17 cellular contexts compared by ENCODE assay signal in the genomic region with DNA sequence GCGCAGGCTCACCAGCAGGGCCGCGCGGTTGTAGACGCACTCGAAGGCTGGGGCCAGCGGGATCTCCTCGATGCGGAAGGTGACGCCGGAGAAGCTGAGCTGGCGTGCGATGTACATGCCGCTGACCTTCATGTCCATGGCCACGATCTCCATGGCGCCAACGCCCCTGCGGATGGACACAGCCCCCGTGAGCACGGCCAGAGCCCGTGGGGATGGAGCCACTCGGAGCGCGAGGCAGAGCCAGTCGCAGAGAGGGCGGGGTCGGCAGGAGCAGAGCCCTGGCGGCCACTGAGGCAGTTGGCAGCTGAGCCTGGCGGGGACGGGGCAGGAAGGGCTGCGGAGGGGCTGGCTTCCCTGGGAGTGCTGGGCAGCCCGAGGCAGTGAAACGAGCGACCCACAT. TPM values are rescaled to one million over a fixed set of nuclear protein-coding genes. Genes with fewer than 3 reads are reported as not detected.
A peak's percentile ranks its signal among the peaks of the same experiment; 100 is the strongest.
DNase-seq lines count a peak whose midpoint lies in the region; ATAC-seq, FAIRE-seq and TF ChIP-seq lines count a peak whose summit lies in the region.
"Had no signal": no experiment of that assay in that cellular context is flagged by ENCODE, and none has a peak within 500 bp of the region (broad histone marks: within the 10 kb centered on the region; RNA-seq: fewer than 3 reads in every experiment).

No MANE protein-coding gene starts in this region.

- no peaks in the 10 kb centered on the region; the same call in 2 of the 3 replicates for H3K79me2 ChIP-seq in K562 (ENCODE audit: control insufficient read depth, insufficient read depth, low read length)

- no peak overlapping the region for H3K4me2 ChIP-seq in K562 (ENCODE audit: insufficient read depth, low read length)

- H3K27me3 ChIP-seq in K562 (ENCODE audit: control insufficient read depth in 2 of 2, insufficient read depth in 2 of 2, low read length in 2 of 2) (no peaks in the 10 kb centered on the region), spleen (replicated peaks in 1 of 7) (no peaks in the 10 kb centered on the region)

- no peak for FAIRE-seq in K562 (lab: Jason Lieb, UNC)
- FAIRE-seq: GM12878, GM19239, H1 had no signal

- H3K9ac ChIP-seq in K562 (ENCODE audit: insufficient read depth in 1 of 2, low read depth in 2 of 2, low read length in 2 of 2) = no peak overlapping the region

- H2AFZ ChIP-seq in K562 (ENCODE audit: low read depth, low read length) = no peak overlapping the region

- H3K4me3 ChIP-seq in HEK293 (ENCODE audit: low read depth, low read length) = no peak overlapping the region
- H3K4me3 ChIP-seq in K562 = no peak overlapping the region
- H3K4me3 ChIP-seq in spleen = no peak overlapping the region
- H3K4me3 ChIP-seq: GM12878, HAP-1 had no signal

- H3K9me1 ChIP-seq in K562 (ENCODE audit: control insufficient read depth, insufficient read depth, low read length) = no peaks in the 10 kb centered on the region

- CTCF ChIA-PET in HEK293 (lab: Yijun Ruan, JAX) = no interaction called here
- CTCF ChIA-PET in K562 (lab: Yijun Ruan, JAX; ENCODE audit: low intra/inter-chr PET ratio) = no interaction called here

- BruUV-seq in K562 (replicated peaks; lab: Mats Ljungman, UMichigan) = no TSS peak

- no peak overlapping the region for H3K27ac ChIP-seq in HEK293 (ENCODE audit: extremely low read depth, low read depth, low read length)
- no peak overlapping the region for H3K27ac ChIP-seq in K562 (ENCODE audit: extremely low read depth, low read depth, low read length)
- H3K27ac ChIP-seq in spleen = peak overlapping the region in 1 of 8 donors; percentile 33
- H3K27ac ChIP-seq: HL-60 had no signal

- 96% methylated on average over 23 of the region's 34 CpGs for WGBS in K562 (ENCODE audit: insufficient coverage, low coverage, missing lambda C conversion rate)
- 90 to 94% (median 93%) methylated on average over 34 of the region's 34 CpGs for WGBS in spleen, 5 donors

- POLR2A ChIA-PET in HEK293 (lab: Yijun Ruan, JAX) (no interaction called here), K562 (lab: Yijun Ruan, JAX) (no interaction called here)

- no peak for TF ChIP-seq RAD21 in K562 (CRISPR knock-in tag; conservative IDR thresholded peaks at IDR 0.05 in 1 of 2, IDR thresholded peaks at IDR 0.05 in 1 of 2)

- no peaks in the 10 kb centered on the region for H3K4me1 ChIP-seq in HEK293 (ENCODE audit: control insufficient read depth, insufficient read depth, low read length)
- peaks cover 3 to 53% of the 10 kb centered on the region in 2 experiments; a peak in 3 of 5 replicates for H3K4me1 ChIP-seq in K562 (replicated peaks in 1 of 2; ENCODE audit: control insufficient read depth in 2 of 2, insufficient read depth in 2 of 2, low read length in 2 of 2)
- peaks cover 1 to 55% (median 20%) of the 10 kb centered on the region in 6 donors for H3K4me1 ChIP-seq in spleen
- H3K4me1 ChIP-seq: HAP-1 had no signal

- intact Hi-C loops in left cardiac atrium (cut with DNase I) (loop anchor here (5.0 kb wide), 2 partner anchors 63 to 73 kb away; no protein-coding TSS in a partner anchor), Right ventricle myocardium superior (cut with DNase I) (no loop called here), K562 (cut with micrococcal nuclease) (no loop called here), spleen (cut with DNase I; ENCODE audit: low total_unique reads) (no loop called here)

- ATAC-seq in left cardiac atrium (no peak), Right ventricle myocardium superior (ENCODE audit: poor library complexity) (no peak), K562 (no peak)
- ATAC-seq: GM12878 had no signal

- H3K9me3 ChIP-seq in HEK293 (ENCODE audit: control insufficient read depth, insufficient read depth, low read depth, low read length) (no peaks in the 10 kb centered on the region), K562 (replicated peaks; ENCODE audit: control insufficient read depth, insufficient read depth, low read depth, low read length) (no peaks in the 10 kb centered on the region), spleen (no peaks in the 10 kb centered on the region)
- H3K9me3 ChIP-seq: HAP-1 had no signal

- TF ChIP-seq EP300 in K562 (IDR thresholded peaks at IDR 0.05; ENCODE audit: low read length) = no peak

- DNase-seq in left cardiac atrium (peak; percentile 24), Right ventricle myocardium superior (no peak), K562 (ENCODE audit: extremely low read depth in 1 of 4, low spot score in 3 of 4) (no peak), spleen (peak; percentile 79), GM13976 (ENCODE audit: low spot score) (no peak), LoVo (ENCODE audit: low spot score) (no peak)
- DNase-seq: ACHN; C1 segment of cervical spinal cord; CD4-positive, alpha-beta memory T cell; DMS79; HFFc6 had no signal

- no peak for TF ChIP-seq POLR2A in K562 (conservative IDR thresholded peaks at IDR 0.05)
- no peak for TF ChIP-seq POLR2A in spleen (IDR thresholded peaks at IDR 0.05)

- in situ Hi-C loops in K562 (cut with MboI) = no loop called here
- in situ Hi-C loops in GM13976 (cut with MboI; ENCODE audit: low sequenced_read_pairs, unreplicated experiment) = no loop called here

- peaks cover 7 to 53% of the 10 kb centered on the region in 2 experiments; a peak in 2 of 3 replicates for H3K36me3 ChIP-seq in HEK293 (ENCODE audit: control insufficient read depth in 2 of 2, insufficient read depth in 1 of 2, low read length in 2 of 2)
- H3K36me3 ChIP-seq in K562 (ENCODE audit: control insufficient read depth, insufficient read depth, low read length) = peaks cover 86% of the 10 kb centered on the region; the same call in 2 of the 3 replicates
- H3K36me3 ChIP-seq in spleen = peaks cover 11 to 100% (median 99%) of the 10 kb centered on the region in 6 donors

- TF ChIP-seq CTCF in HEK293 (tag by site-specific recombination; IDR thresholded peaks at IDR 0.05) (no peak), K562 (IDR thresholded peaks at IDR 0.05 in 2 of 3, conservative IDR thresholded peaks at IDR 0.05 in 1 of 3; ENCODE audit: insufficient read depth in 2 of 3, low read depth in 1 of 3, low read length in 3 of 3) (no peak), spleen (IDR thresholded peaks at IDR 0.05 in 8 of 11, conservative IDR thresholded peaks at IDR 0.05 in 3 of 11) (no peak), GM13976 (IDR thresholded peaks at IDR 0.05; ENCODE audit: borderline replicate concordance, control extremely low read depth, extremely low read depth, insufficient read depth, missing control alignments) (no peak)

- H4K20me1 ChIP-seq in K562 (replicated peaks; ENCODE audit: control insufficient read depth, insufficient read depth, low read length) = no peaks in the 10 kb centered on the region; the same call in 1 of the 2 replicates

RNA-seq across cellular contexts. Expression of gene GPX4, which starts 15.2 kb away (rescaled TPM):
- 100 to 1,000 TPM; 378 to 432 TPM for total RNA-seq in left cardiac atrium
- 345 TPM for total RNA-seq in Right ventricle myocardium superior
- total RNA-seq in K562 (2011; cell fraction: chromatin; rRNA removed; ENCODE audit: low replicate concordance) = 61.5 and 154 TPM in 2 replicates
- total RNA-seq in K562 (2011; cell fraction: nucleolus; rRNA removed) = 171 and 189 TPM in 2 replicates
- 129 and 161 TPM in 2 replicates for total RNA-seq in K562 (2011; cell fraction: nucleoplasm; rRNA removed)
- 639 and 643 TPM in 2 replicates for total RNA-seq in K562 (2014; rRNA removed)
- 131 and 209 TPM in 2 replicates for total RNA-seq in K562 (2014; rRNA removed; fragmentation: Illumina TruSeq; extraction: Trizol)
- 349 and 395 TPM in 2 replicates for total RNA-seq in K562 (2015; rRNA removed; fragmentation: Illumina TruSeq; extraction: Trizol)
- 383 and 392 TPM in 2 replicates for total RNA-seq in K562 (2021)
- polyA plus RNA-seq in K562 (2011; rRNA removed) = 223 and 286 TPM in 2 replicates
- polyA plus RNA-seq in K562 (2011; cell fraction: cytosol; rRNA removed) = 531 and 777 TPM in 2 replicates
- 389 and 485 TPM in 2 replicates for polyA plus RNA-seq in K562 (2011; cell fraction: nucleus; rRNA removed)
- polyA plus RNA-seq in K562 (2012) = 659 and 746 TPM in 2 replicates
- 434 and 536 TPM in 2 replicates for polyA plus RNA-seq in K562 (2014; fragmentation: Illumina TruSeq; extraction: Trizol)
- 100 to 1,000 TPM in 1 of 2 experiments, 10 to 100 TPM in 1; 61.4 to 125 TPM for polyA plus RNA-seq in K562 (2014; fragmentation: Nextera tagmentation; extraction: Ambion mirVana)
- 661 and 856 TPM in 2 replicates for polyA plus RNA-seq in K562 (2014; rRNA removed)
- polyA minus RNA-seq in K562 (2011; rRNA and poly(A)+ RNA removed) = 117 and 134 TPM in 2 replicates
- 191 and 300 TPM in 2 replicates for polyA minus RNA-seq in K562 (2011; cell fraction: cytosol; rRNA and poly(A)+ RNA removed)
- polyA minus RNA-seq in K562 (2011; cell fraction: nucleus; rRNA and poly(A)+ RNA removed) = 54.3 and 64.1 TPM in 2 replicates
- total RNA-seq in spleen = 100 to 1,000 TPM; 138 to 275 (median 216) TPM
- polyA plus RNA-seq in spleen = 100 to 1,000 TPM; 480 to 562 (median 522) TPM

RNA-seq across cellular contexts. Expression of gene POLR2E, which starts 23.8 kb away (rescaled TPM):
- total RNA-seq in left cardiac atrium (100 to 1,000 TPM; 142 to 143 TPM), Right ventricle myocardium superior (146 TPM), K562 (2014; rRNA removed) (297 and 441 TPM in 2 replicates), K562 (2014; rRNA removed; fragmentation: Illumina TruSeq; extraction: Trizol) (40.2 and 78.0 TPM in 2 replicates), K562 (2015; rRNA removed; fragmentation: Illumina TruSeq; extraction: Trizol) (141 and 144 TPM in 2 replicates), K562 (2021) (328 and 351 TPM in 2 replicates), spleen (100 to 1,000 TPM; 106 to 152 (median 123) TPM)
- total RNA-seq in K562 (2011; cell fraction: chromatin; rRNA removed; ENCODE audit: low replicate concordance) = 38.2 and 129 TPM in 2 replicates
- 126 and 135 TPM in 2 replicates for total RNA-seq in K562 (2011; cell fraction: nucleolus; rRNA removed)
- total RNA-seq in K562 (2011; cell fraction: nucleoplasm; rRNA removed) = 74.1 and 78.7 TPM in 2 replicates
- polyA plus RNA-seq in K562 (2011; rRNA removed) (244 and 334 TPM in 2 replicates), K562 (2014; fragmentation: Illumina TruSeq; extraction: Trizol) (267 and 448 TPM in 2 replicates), K562 (2014; fragmentation: Nextera tagmentation; extraction: Ambion mirVana) (10 to 100 TPM in 1 of 2 experiments, 1 to 10 TPM in 1; 3.4 to 32.5 TPM), K562 (2014; rRNA removed) (413 and 438 TPM in 2 replicates), spleen (100 to 1,000 TPM in 2 of 3 donors, 10 to 100 TPM in 1; 70.8 to 144 (median 105) TPM)
- 305 and 616 TPM in 2 replicates for polyA plus RNA-seq in K562 (2011; cell fraction: cytosol; rRNA removed)
- polyA plus RNA-seq in K562 (2011; cell fraction: nucleus; rRNA removed) = 112 and 143 TPM in 2 replicates
- 291 and 445 TPM in 2 replicates for polyA plus RNA-seq in K562 (2012)
- 36.0 and 77.6 TPM in 2 replicates for polyA minus RNA-seq in K562 (2011; rRNA and poly(A)+ RNA removed)
- 127 and 173 TPM in 2 replicates for polyA minus RNA-seq in K562 (2011; cell fraction: cytosol; rRNA and poly(A)+ RNA removed)
- polyA minus RNA-seq in K562 (2011; cell fraction: nucleus; rRNA and poly(A)+ RNA removed) = 45.4 and 50.5 TPM in 2 replicates

RNA-seq across cellular contexts. Expression of gene ARHGAP45, which starts 52.0 kb away (rescaled TPM):
- 10 to 100 TPM; 10.6 to 12.6 TPM for total RNA-seq in left cardiac atrium
- total RNA-seq in Right ventricle myocardium superior = 5.1 TPM
- 25.6 and 81.0 TPM in 2 replicates for total RNA-seq in K562 (2011; cell fraction: chromatin; rRNA removed; ENCODE audit: low replicate concordance)
- total RNA-seq in K562 (2011; cell fraction: nucleolus; rRNA removed) = 39.0 and 49.5 TPM in 2 replicates
- 22.7 and 24.1 TPM in 2 replicates for total RNA-seq in K562 (2011; cell fraction: nucleoplasm; rRNA removed)
- 22.1 and 31.1 TPM in 2 replicates for total RNA-seq in K562 (2014; rRNA removed)
- 1.0 and 1.8 TPM in 2 replicates for total RNA-seq in K562 (2014; rRNA removed; fragmentation: Illumina TruSeq; extraction: Trizol)
- 4.2 and 6.0 TPM in 2 replicates for total RNA-seq in K562 (2015; rRNA removed; fragmentation: Illumina TruSeq; extraction: Trizol)
- 18.0 and 19.9 TPM in 2 replicates for total RNA-seq in K562 (2021)
- 4.4 and 7.6 TPM in 2 replicates for polyA plus RNA-seq in K562 (2011; rRNA removed)
- polyA plus RNA-seq in K562 (2011; cell fraction: cytosol; rRNA removed) = 5.6 and 12.6 TPM in 2 replicates
- polyA plus RNA-seq in K562 (2011; cell fraction: nucleus; rRNA removed) = 17.8 and 38.7 TPM in 2 replicates
- polyA plus RNA-seq in K562 (2012) = 15.0 and 15.2 TPM in 2 replicates
- polyA plus RNA-seq in K562 (2014; fragmentation: Illumina TruSeq; extraction: Trizol) = 1.9 and 6.9 TPM in 2 replicates
- under 1 TPM; 0.08 to 0.63 TPM for polyA plus RNA-seq in K562 (2014; fragmentation: Nextera tagmentation; extraction: Ambion mirVana)
- polyA plus RNA-seq in K562 (2014; rRNA removed) = 16.3 and 20.2 TPM in 2 replicates
- 1.7 and 2.0 TPM in 2 replicates for polyA minus RNA-seq in K562 (2011; rRNA and poly(A)+ RNA removed)
- 6.2 and 8.5 TPM in 2 replicates for polyA minus RNA-seq in K562 (2011; cell fraction: cytosol; rRNA and poly(A)+ RNA removed)
- polyA minus RNA-seq in K562 (2011; cell fraction: nucleus; rRNA and poly(A)+ RNA removed) = 5.5 and 6.6 TPM in 2 replicates
- total RNA-seq in spleen = 100 to 1,000 TPM; 161 to 258 (median 237) TPM
- 100 to 1,000 TPM; 205 to 356 (median 329) TPM for polyA plus RNA-seq in spleen

RNA-seq across cellular contexts. Expression of gene SBNO2, which starts 55.1 kb away (rescaled TPM):
- total RNA-seq in left cardiac atrium = 10 to 100 TPM; 27.2 to 64.2 TPM
- 15.1 TPM for total RNA-seq in Right ventricle myocardium superior
- total RNA-seq in K562 (2011; cell fraction: chromatin; rRNA removed; ENCODE audit: low replicate concordance) = 26.2 and 103 TPM in 2 replicates
- total RNA-seq in K562 (2011; cell fraction: nucleolus; rRNA removed) = 64.1 and 67.7 TPM in 2 replicates
- total RNA-seq in K562 (2011; cell fraction: nucleoplasm; rRNA removed) = 28.6 and 30.7 TPM in 2 replicates
- 18.6 and 23.1 TPM in 2 replicates for total RNA-seq in K562 (2014; rRNA removed)
- 4.0 and 6.3 TPM in 2 replicates for total RNA-seq in K562 (2014; rRNA removed; fragmentation: Illumina TruSeq; extraction: Trizol)
- total RNA-seq in K562 (2015; rRNA removed; fragmentation: Illumina TruSeq; extraction: Trizol) = 6.7 and 7.8 TPM in 2 replicates
- 46.2 and 49.0 TPM in 2 replicates for total RNA-seq in K562 (2021)
- polyA plus RNA-seq in K562 (2011; rRNA removed) = 6.7 and 9.3 TPM in 2 replicates
- 7.4 and 14.1 TPM in 2 replicates for polyA plus RNA-seq in K562 (2011; cell fraction: cytosol; rRNA removed)
- polyA plus RNA-seq in K562 (2011; cell fraction: nucleus; rRNA removed) = 45.7 and 79.0 TPM in 2 replicates
- 20.3 and 27.1 TPM in 2 replicates for polyA plus RNA-seq in K562 (2012)
- polyA plus RNA-seq in K562 (2014; fragmentation: Illumina TruSeq; extraction: Trizol) = 5.2 and 13.0 TPM in 2 replicates
- polyA plus RNA-seq in K562 (2014; fragmentation: Nextera tagmentation; extraction: Ambion mirVana) = under 1 TPM; 0.01 to 0.04 TPM
- 21.5 and 23.1 TPM in 2 replicates for polyA plus RNA-seq in K562 (2014; rRNA removed)
- polyA minus RNA-seq in K562 (2011; rRNA and poly(A)+ RNA removed) = 3.7 and 8.1 TPM in 2 replicates
- 16.7 and 22.1 TPM in 2 replicates for polyA minus RNA-seq in K562 (2011; cell fraction: cytosol; rRNA and poly(A)+ RNA removed)
- polyA minus RNA-seq in K562 (2011; cell fraction: nucleus; rRNA and poly(A)+ RNA removed) = 20.7 and 21.3 TPM in 2 replicates
- total RNA-seq in spleen = 100 to 1,000 TPM in 5 of 7 donors, 10 to 100 TPM in 2; 51.7 to 230 (median 168) TPM
- 10 to 100 TPM; 16.2 to 62.0 (median 29.8) TPM for polyA plus RNA-seq in spleen

Comparison
In these comparisons a context has a peak if more than half of its experiments do, and no peak if none do; other contexts are left out.
1. DNase-seq: peak in left cardiac atrium (single experiment) and spleen (single experiment); none in Right ventricle myocardium superior (single experiment), K562 (0 of 4), GM13976 (single experiment) and LoVo (single experiment).
2. intact Hi-C loops: an anchor here in left cardiac atrium (5.0 kb wide); none called in Right ventricle myocardium superior, K562 and spleen.